Comparison of ENCODE assay signal across 23 cellular contexts in genomic region chr4:40182979-40183378, GRCh38. TPM values are rescaled to one million over a fixed set of nuclear protein-coding genes. Genes with fewer than 3 reads are reported as not detected.
DNase-seq lines count a peak whose midpoint lies in the region; ATAC-seq and TF ChIP-seq lines count a peak whose summit lies in the region.
"Had no signal": no experiment of that assay in that cellular context is flagged by ENCODE, and none has a peak within 500 bp of the region (broad histone marks: within the 10 kb centered on the region; RNA-seq: fewer than 3 reads in every experiment).

No MANE protein-coding gene starts in this region.

- no peaks in the 10 kb centered on the region for H3K4me1 ChIP-seq in upper lobe of right lung
- H3K4me1 ChIP-seq: HAP-1 had no signal

- H3K36me3 Mint-ChIP-seq in activated T-cell treated with anti-CD3 and anti-CD28 coated beads, Interleukin-2, amount 50 U/mL, for 24 hours (ENCODE audit: low read depth): no peaks in the 10 kb centered on the region

- H3K4me3 ChIP-seq in upper lobe of right lung: no peak overlapping the region
- H3K4me3 ChIP-seq: A549, GM23248, HAP-1, MG63 had no signal

- intact Hi-C loops in upper lobe of right lung (cut with DNase I): no loop called here

- TF ChIP-seq CTCF in RWPE1 (conservative IDR thresholded peaks at IDR 0.05; ENCODE audit: low read depth) (no peak), upper lobe of right lung (IDR thresholded peaks at IDR 0.05) (no peak)

- H3K9me3 ChIP-seq in upper lobe of right lung: no peaks in the 10 kb centered on the region
- H3K9me3 ChIP-seq: A549, HAP-1, MG63 had no signal

- ATAC-seq in upper lobe of right lung: peak; percentile 50
- ATAC-seq in GM19452 (IDR thresholded peaks at IDR 0.05; ENCODE audit: unreplicated experiment): no peak
- ATAC-seq: A549, Right ventricle myocardium inferior had no signal

- H3K27ac ChIP-seq in RWPE1: peak overlapping the region; percentile 77
- H3K27ac ChIP-seq in epithelial cell of prostate: peak overlapping the region; percentile 98
- no peak overlapping the region for H3K27ac ChIP-seq in upper lobe of right lung
- H3K27ac ChIP-seq: KMS-11 had no signal

- H3K27me3 ChIP-seq in upper lobe of right lung: no peaks in the 10 kb centered on the region
- H3K27me3 ChIP-seq: MG63 had no signal

- POLR2A ChIA-PET in RWPE1 (lab: Yijun Ruan, JAX; ENCODE audit: low non-redundant PET): no interaction called here

- CTCF ChIA-PET in RWPE1 (lab: Yijun Ruan, JAX): interaction anchor here (0.7 kb wide), 1 partner anchor 785 kb away, joined by 4 read pairs; no protein-coding TSS in a partner anchor

- no peaks in the 10 kb centered on the region for H3K27me3 Mint-ChIP-seq in activated T-cell treated with anti-CD3 and anti-CD28 coated beads, Interleukin-2, amount 50 U/mL, for 24 hours

- peak overlapping the region; percentile 95 for H3K27ac Mint-ChIP-seq in activated T-cell treated with anti-CD3 and anti-CD28 coated beads, Interleukin-2, amount 50 U/mL, for 24 hours

- no peak for DNase-seq in activated T-cell treated with anti-CD3 and anti-CD28 coated beads, Interleukin-2, amount 50 U/mL, for 24 hours
- no peak for DNase-seq in activated T-cell treated with anti-CD3 and anti-CD28 coated beads, Interleukin-2, amount 50 U/mL, for 48 hours
- DNase-seq in RWPE1 (ENCODE audit: low spot score) (no peak), epithelial cell of prostate (ENCODE audit: low read depth, low spot score) (no peak), upper lobe of right lung (no peak), LoVo (ENCODE audit: low spot score) (no peak), NOMO-1 (lab: John Stamatoyannopoulos, UW; ENCODE audit: unreplicated experiment in 2 of 2) (no peak)
- DNase-seq: C1 segment of cervical spinal cord; DMS79; GM23248; MG63; NCI-H1105 treated with DMSO at 0.1 percent for 48 hours; NCI-H1694 treated with DMSO at 0.1 percent for 48 hours; NCI-H510A; NCI-H748 treated with DMSO at 0.1 percent for 48 hours; NK-92 treated with Interleukin-12 subunit alpha and Interleukin-12 subunit beta, amount 100 ng/mL, for 24 hours; T-helper 1 cell had no signal

- H3K9me3 Mint-ChIP-seq in activated T-cell treated with anti-CD3 and anti-CD28 coated beads, Interleukin-2, amount 50 U/mL, for 24 hours: no peaks in the 10 kb centered on the region

- peaks cover 74% of the 10 kb centered on the region for H3K4me1 Mint-ChIP-seq in activated T-cell treated with anti-CD3 and anti-CD28 coated beads, Interleukin-2, amount 50 U/mL, for 24 hours (ENCODE audit: low read depth)

- H3K4me3 Mint-ChIP-seq in activated T-cell treated with anti-CD3 and anti-CD28 coated beads, Interleukin-2, amount 50 U/mL, for 24 hours: no peak overlapping the region

- no peaks in the 10 kb centered on the region for H3K36me3 ChIP-seq in upper lobe of right lung
- H3K36me3 ChIP-seq: HAP-1, MG63 had no signal

RNA-seq across cellular contexts. Expression of gene RHOH, which starts 13.9 kb away (rescaled TPM):
- total RNA-seq in upper lobe of right lung: 8.8 TPM
- total RNA-seq: GM23248, HT-29 had no signal
